Comparison of ENCODE assay signal across 8 cellular contexts in the genomic region with DNA sequence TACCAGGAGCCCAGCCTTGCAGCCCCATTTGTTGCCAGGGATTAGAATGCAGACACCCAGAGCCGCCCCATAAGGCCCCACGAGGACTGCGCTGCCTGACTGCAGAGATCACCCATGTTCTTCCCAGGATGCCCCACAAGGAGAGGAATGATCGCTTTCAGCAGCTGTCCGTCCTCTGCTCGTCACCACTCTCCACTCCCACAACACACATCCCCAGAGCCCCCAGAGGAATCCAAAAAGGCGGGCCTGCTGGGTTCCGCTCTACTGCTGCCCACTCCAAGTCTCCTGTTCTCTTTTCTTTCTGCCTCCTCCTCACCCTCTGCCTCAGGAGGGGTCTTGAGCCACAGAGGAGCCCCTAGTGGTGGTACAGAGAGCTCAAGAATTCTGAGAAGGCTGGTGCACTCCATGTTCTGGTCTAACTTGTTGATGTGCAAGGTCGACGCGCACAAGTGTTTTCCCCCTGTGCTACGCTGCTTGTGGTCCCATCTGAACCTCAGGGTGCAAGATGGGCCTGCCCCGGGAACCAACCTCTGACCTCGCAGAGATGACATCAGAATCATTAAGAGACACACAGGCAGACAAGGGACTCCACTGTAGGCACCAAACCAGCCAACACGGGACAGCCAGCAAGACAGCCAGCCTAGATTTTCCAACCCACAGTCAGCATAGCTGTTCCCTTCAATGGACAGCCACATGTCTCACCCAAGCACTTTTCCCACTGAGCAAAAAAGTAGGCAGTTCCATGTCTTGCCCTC. TPM values are rescaled to one million over a fixed set of nuclear protein-coding genes. Genes with fewer than 3 reads are reported as not detected.
A peak's percentile ranks its signal among the peaks of the same experiment; 100 is the strongest.
DNase-seq lines count a peak whose midpoint lies in the region; ATAC-seq, FAIRE-seq and TF ChIP-seq lines count a peak whose summit lies in the region.

No MANE protein-coding gene starts in this region.

- WGBS in pancreas, 2 donors = 81 to 82% methylated on average over 15 of the region's 15 CpGs

- ATAC-seq in DND-41 (ENCODE audit: insufficient read depth, low read depth) = 0 out of 3 replicates have a peak, but pooled peaks have one; percentile 25
- no peak for ATAC-seq in pancreas
- ATAC-seq in left lobe of liver = no peak

- H2AFZ ChIP-seq in DND-41 (ENCODE audit: low read depth, low read length) (no peak overlapping the region), fibroblast of lung (ENCODE audit: low read length) (no peak overlapping the region)

- no peaks in the 10 kb centered on the region for H3K79me2 ChIP-seq in DND-41 (ENCODE audit: insufficient read depth, low read length)
- H3K79me2 ChIP-seq in fibroblast of lung (ENCODE audit: control insufficient read depth, insufficient read depth, low read length) = peaks cover 80% of the 10 kb centered on the region

- CTCF ChIA-PET in RWPE1 (lab: Yijun Ruan, JAX) = interaction anchor here (0.5 to 1.5 kb wide), 8 partner anchors 13 to 274 kb away, joined by 3 to 7 read pairs (median 5); a partner anchor contains a TSS

- TF ChIP-seq CTCF in DND-41 (IDR thresholded peaks at IDR 0.05; ENCODE audit: borderline replicate concordance, extremely low read depth, low read length, poor library complexity, severe bottlenecking) (peak; percentile 38), RWPE1 (conservative IDR thresholded peaks at IDR 0.05; ENCODE audit: low read depth) (no peak), fibroblast of lung (conservative IDR thresholded peaks at IDR 0.05 in 1 of 2, IDR thresholded peaks at IDR 0.05 in 1 of 2; ENCODE audit: low read depth in 1 of 2, low read length in 2 of 2) (peak; percentile 13 to 33), pancreas (IDR thresholded peaks at IDR 0.05) (no peak)

- DNase-seq in DND-41 (no peak), RWPE1 (ENCODE audit: low spot score) (no peak), fibroblast of lung (ENCODE audit: low read depth in 2 of 2) (no peak), pancreas (no peak), putamen (ENCODE audit: low spot score) (no peak), cerebellar cortex (ENCODE audit: low spot score) (no peak), left lobe of liver (ENCODE audit: low spot score) (no peak), activated T-cell treated with anti-CD3 and anti-CD28 coated beads for 4 hours (no peak)

- H3K9me3 ChIP-seq in DND-41 (ENCODE audit: insufficient read depth, low read length, severe bottlenecking) (no peaks in the 10 kb centered on the region), fibroblast of lung (ENCODE audit: control insufficient read depth, insufficient read depth, low read depth, low read length) (no peaks in the 10 kb centered on the region), pancreas (no peaks in the 10 kb centered on the region)

- FAIRE-seq in pancreas (lab: Jason Lieb, UNC) = no peak

- H3K4me3 ChIP-seq in DND-41 (ENCODE audit: low read depth in 1 of 2, low read length in 2 of 2) (no peak overlapping the region), fibroblast of lung (replicated peaks in 1 of 4; ENCODE audit: control extremely low read depth in 1 of 4, insufficient read depth in 1 of 4, low read depth in 3 of 4, low read length in 4 of 4) (no peak overlapping the region), pancreas (no peak overlapping the region)

- H3K27ac ChIP-seq in DND-41 (ENCODE audit: low read length) (no peak overlapping the region), RWPE1 (peak overlapping the region; percentile 100), fibroblast of lung (ENCODE audit: insufficient read depth, low read length) (peak overlapping the region; percentile 89), pancreas (peak overlapping the region; percentile 32 to 83 (median 60))

- intact Hi-C loops in pancreas (cut with DNase I) = no loop called here

- H4K20me1 ChIP-seq in DND-41 (ENCODE audit: insufficient read depth, low read length) = peaks cover 18% of the 10 kb centered on the region
- no peaks in the 10 kb centered on the region for H4K20me1 ChIP-seq in fibroblast of lung (ENCODE audit: control insufficient read depth, extremely low read depth, insufficient read depth, low read length)

- H3K36me3 ChIP-seq in DND-41 (ENCODE audit: insufficient read depth, low read length) (no peaks in the 10 kb centered on the region), fibroblast of lung (ENCODE audit: control insufficient read depth, insufficient read depth, low read length) (no peaks in the 10 kb centered on the region), pancreas (no peaks in the 10 kb centered on the region)

- H3K4me2 ChIP-seq in DND-41 (ENCODE audit: insufficient read depth, low read length) (no peak overlapping the region), fibroblast of lung (ENCODE audit: extremely low read depth, insufficient read depth, low read length) (peak overlapping the region; percentile 73)

- no peak overlapping the region for H3K9ac ChIP-seq in DND-41 (ENCODE audit: low read depth, low read length)
- H3K9ac ChIP-seq in fibroblast of lung (ENCODE audit: insufficient read depth, low read length) = peak overlapping the region; percentile 27

- H3K27me3 ChIP-seq in DND-41 (ENCODE audit: insufficient read depth, low read length, poor library complexity) = no peaks in the 10 kb centered on the region
- no peaks in the 10 kb centered on the region for H3K27me3 ChIP-seq in fibroblast of lung (ENCODE audit: control insufficient read depth, insufficient read depth, low read length)
- no peaks in the 10 kb centered on the region for H3K27me3 ChIP-seq in pancreas

- H3K4me1 ChIP-seq in DND-41 (ENCODE audit: insufficient read depth, low read length) (peaks cover 13% of the 10 kb centered on the region), fibroblast of lung (ENCODE audit: control insufficient read depth, extremely low read depth, insufficient read depth, low read length) (peaks cover 78% of the 10 kb centered on the region), pancreas (peaks cover 33 to 60% (median 36%) of the 10 kb centered on the region in 3 donors)

- POLR2A ChIA-PET in RWPE1 (lab: Yijun Ruan, JAX; ENCODE audit: low non-redundant PET) = interaction anchor here (0.6 to 1.3 kb wide), 3 partner anchors 26 to 50 kb away, joined by 3 to 8 read pairs (median 3); a partner anchor contains a TSS

RNA-seq across cellular contexts. Expression of a gene that starts 30.0 kb away (rescaled TPM):
- total RNA-seq in fibroblast of lung (9.2 and 21.5 TPM in 2 replicates), pancreas (10 to 100 TPM; 20.9 to 37.5 (median 26.2) TPM), left lobe of liver (24.0 TPM)
- polyA plus RNA-seq in fibroblast of lung (31.4 and 59.3 TPM in 2 replicates), pancreas (10 to 100 TPM; 45.4 to 59.0 TPM)
- polyA plus RNA-seq in fibroblast of lung (2012) = 84.4 and 134 TPM in 2 replicates
- polyA minus RNA-seq in fibroblast of lung (ENCODE audit: low replicate concordance) = 413 and 630 TPM in 2 replicates

RNA-seq across cellular contexts. Expression of a gene that starts 34.6 kb away (rescaled TPM):
- total RNA-seq in fibroblast of lung (3,063 and 3,837 TPM in 2 replicates), pancreas (1,000 to 10,000 TPM; 1,016 to 2,628 (median 1,602) TPM), left lobe of liver (743 TPM)
- polyA plus RNA-seq in fibroblast of lung (5,137 and 6,435 TPM in 2 replicates), pancreas (1,000 to 10,000 TPM; 1,778 to 1,915 TPM)
- 2,788 and 3,168 TPM in 2 replicates for polyA plus RNA-seq in fibroblast of lung (2012)
- polyA minus RNA-seq in fibroblast of lung (ENCODE audit: low replicate concordance) = 5,479 and 5,944 TPM in 2 replicates

RNA-seq across cellular contexts. Expression of a gene that starts 41.0 kb away (rescaled TPM):
- 86.8 and 93.1 TPM in 2 replicates for total RNA-seq in fibroblast of lung
- 30.8 and 45.8 TPM in 2 replicates for polyA plus RNA-seq in fibroblast of lung
- polyA plus RNA-seq in fibroblast of lung (2012) = 35.6 and 52.5 TPM in 2 replicates
- polyA minus RNA-seq in fibroblast of lung (ENCODE audit: low replicate concordance) = 310 and 482 TPM in 2 replicates
- total RNA-seq in pancreas = 10 to 100 TPM; 35.3 to 54.1 (median 40.4) TPM
- polyA plus RNA-seq in pancreas = 10 to 100 TPM; 18.9 to 32.4 TPM
- 42.7 TPM for total RNA-seq in left lobe of liver

RNA-seq across cellular contexts. Expression of a gene that starts 56.2 kb away (rescaled TPM):
- total RNA-seq in fibroblast of lung (under 0.01 TPM in 2 replicates), pancreas (1,000 to 10,000 TPM; 3,497 to 6,395 (median 4,297) TPM), left lobe of liver (3,631 TPM)
- polyA plus RNA-seq in fibroblast of lung (under 0.01 TPM in 1 of 2 replicates, not detected in the other), pancreas (not detected)
- polyA plus RNA-seq in fibroblast of lung (2012) = 55.5 and 161 TPM in 2 replicates
- under 0.01 TPM in 2 replicates for polyA minus RNA-seq in fibroblast of lung (ENCODE audit: low replicate concordance)

RNA-seq across cellular contexts. Expression of a gene that starts 57.5 kb away (rescaled TPM):
- total RNA-seq in fibroblast of lung = under 0.01 TPM in 2 replicates
- polyA plus RNA-seq in fibroblast of lung = not detected in 2 replicates
- 194 and 235 TPM in 2 replicates for polyA plus RNA-seq in fibroblast of lung (2012)
- under 0.01 TPM in 2 replicates for polyA minus RNA-seq in fibroblast of lung (ENCODE audit: low replicate concordance)
- total RNA-seq in pancreas = 1,000 to 10,000 TPM in 5 of 6 donors, 100 to 1,000 TPM in 1; 597 to 2,620 (median 1,226) TPM
- polyA plus RNA-seq in pancreas = not detected
- 1,949 TPM for total RNA-seq in left lobe of liver

Comparison
In these comparisons a context has a peak if more than half of its experiments do, and no peak if none do; other contexts are left out.
1. CTCF ChIP-seq: peak in DND-41 (single experiment) and fibroblast of lung (2 of 2); none in RWPE1 (single experiment) and pancreas (0 of 4).